ENCODE assay signal across 27 cellular contexts in the genomic region with DNA sequence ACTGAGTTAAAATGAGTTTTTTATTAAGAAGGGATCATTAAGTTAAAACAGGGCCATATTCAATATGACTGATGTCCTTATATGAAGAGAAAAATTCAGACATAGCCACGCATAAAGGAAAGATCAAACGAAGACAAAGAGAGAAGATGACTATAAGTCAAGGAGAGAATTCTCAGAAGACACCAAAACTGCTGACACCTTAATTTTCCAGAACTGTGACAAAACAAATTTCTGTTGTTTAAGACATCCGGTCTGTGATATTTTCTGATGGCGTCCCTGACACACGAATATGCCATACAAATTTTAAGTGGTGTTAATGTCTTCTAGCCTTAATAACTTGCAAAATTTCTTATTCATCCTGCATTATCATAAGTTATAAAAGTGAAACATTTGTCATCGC.
A peak's percentile ranks its signal among the peaks of the same experiment; 100 is the strongest.
DNase-seq lines count a peak whose midpoint lies in the region; ATAC-seq, FAIRE-seq and TF ChIP-seq lines count a peak whose summit lies in the region.
"Had no signal": no experiment of that assay in that cellular context is flagged by ENCODE, and none has a peak within 500 bp of the region (broad histone marks: within the 10 kb centered on the region; RNA-seq: fewer than 3 reads in every experiment).

No MANE protein-coding gene starts in this region.

- BruUV-seq in HepG2 (replicated peaks; lab: Mats Ljungman, UMichigan) (no TSS peak), K562 (replicated peaks; lab: Mats Ljungman, UMichigan) (no TSS peak)

- H3K9me3 Mint-ChIP-seq in GM23338 = peaks cover 3% of the 10 kb centered on the region

- H3K9ac ChIP-seq in HepG2 (ENCODE audit: insufficient read depth, low read depth, low read length) = no peak overlapping the region
- no peak overlapping the region for H3K9ac ChIP-seq in MM.1S (ENCODE audit: low read length)
- H3K9ac ChIP-seq in K562 (ENCODE audit: insufficient read depth in 1 of 2, low read depth in 2 of 2, low read length in 2 of 2) = no peak overlapping the region
- H3K9ac ChIP-seq: BLaER1 had no signal

- H3K9me1 ChIP-seq in K562 (ENCODE audit: control insufficient read depth, insufficient read depth, low read length) = no peaks in the 10 kb centered on the region

- H3K4me1 ChIP-seq in HepG2 (ENCODE audit: insufficient read depth, low read length) (no peaks in the 10 kb centered on the region), right lobe of liver (no peaks in the 10 kb centered on the region), MM.1S (ENCODE audit: low read length) (no peaks in the 10 kb centered on the region), K562 (replicated peaks in 1 of 2; ENCODE audit: control insufficient read depth in 2 of 2, insufficient read depth in 2 of 2, low read length in 2 of 2) (no peaks in the 10 kb centered on the region), GM23338 (ENCODE audit: insufficient read depth) (no peaks in the 10 kb centered on the region)
- H3K4me1 ChIP-seq: BE2C, BLaER1 had no signal

- ATAC-seq in HepG2 (no peak), right lobe of liver (no peak), K562 (no peak), GM23338 (no peak), HG03457 (IDR thresholded peaks at IDR 0.05; ENCODE audit: unreplicated experiment) (no peak), HG02938 (IDR thresholded peaks at IDR 0.05; ENCODE audit: unreplicated experiment) (no peak)
- ATAC-seq: GM12878 had no signal

- POLR2A ChIA-PET in HepG2 (lab: Yijun Ruan, JAX) (no interaction called here), K562 (lab: Yijun Ruan, JAX) (no interaction called here)

- H3K36me3 Mint-ChIP-seq in GM23338 (ENCODE audit: low read depth) = no peaks in the 10 kb centered on the region
- H3K36me3 Mint-ChIP-seq: CD14-positive monocyte; CD4-positive, alpha-beta memory T cell; CD4-positive, CD25-positive, alpha-beta regulatory T cell; CD8-positive, alpha-beta memory T cell had no signal

- H3K27ac ChIP-seq in HepG2 (ENCODE audit: extremely low read length, insufficient read depth, low read length) (no peak overlapping the region), right lobe of liver (no peak overlapping the region), MM.1S (ENCODE audit: low read length) (no peak overlapping the region), K562 (ENCODE audit: extremely low read depth, low read depth, low read length) (no peak overlapping the region), GM23338 (ENCODE audit: low read depth) (no peak overlapping the region)
- H3K27ac ChIP-seq: 22Rv1, BLaER1 had no signal

- H3F3A ChIP-seq in MM.1S (ENCODE audit: insufficient read depth, low read length) = no peaks in the 10 kb centered on the region
- H3F3A ChIP-seq in GM23338 (replicated peaks; ENCODE audit: low read depth) = no peaks in the 10 kb centered on the region

- H3K36me3 ChIP-seq in HepG2 (replicated peaks in 1 of 2; ENCODE audit: control insufficient read depth in 1 of 2, insufficient read depth in 2 of 2, low read length in 2 of 2) (no peaks in the 10 kb centered on the region), right lobe of liver (no peaks in the 10 kb centered on the region), MM.1S (replicated peaks; ENCODE audit: insufficient read depth, low read length) (no peaks in the 10 kb centered on the region), K562 (ENCODE audit: control insufficient read depth, insufficient read depth, low read length) (no peaks in the 10 kb centered on the region), GM23338 (ENCODE audit: insufficient read depth) (no peaks in the 10 kb centered on the region)
- H3K36me3 ChIP-seq: BE2C, BLaER1 had no signal

- in situ Hi-C loops in HepG2 (cut with HindIII; ENCODE audit: extremely low pct_ligation_motif_present, low pct_unique_long_range_greater_than_20kb) = no loop called here
- in situ Hi-C loops in K562 (cut with MboI) = no loop called here

- TF ChIP-seq POLR2A in HepG2 (IDR thresholded peaks at IDR 0.05; ENCODE audit: insufficient read depth in 1 of 2, low read depth in 2 of 2, low read length in 2 of 2) (no peak), right lobe of liver (IDR thresholded peaks at IDR 0.05) (no peak), K562 (conservative IDR thresholded peaks at IDR 0.05) (no peak)

- H3K4me2 ChIP-seq in HepG2 (ENCODE audit: low read depth, low read length) = no peak overlapping the region
- no peak overlapping the region for H3K4me2 ChIP-seq in MM.1S (ENCODE audit: low read depth, low read length)
- H3K4me2 ChIP-seq in K562 (ENCODE audit: insufficient read depth, low read length) = no peak overlapping the region
- no peak overlapping the region for H3K4me2 ChIP-seq in GM23338
- H3K4me2 ChIP-seq: BLaER1 had no signal

- H3K4me1 Mint-ChIP-seq in GM23338 = no peaks in the 10 kb centered on the region
- H3K4me1 Mint-ChIP-seq: CD14-positive monocyte; CD4-positive, alpha-beta memory T cell; CD4-positive, CD25-positive, alpha-beta regulatory T cell; CD8-positive, alpha-beta memory T cell had no signal

- no peaks in the 10 kb centered on the region for H3K9me2 ChIP-seq in MM.1S (replicated peaks; ENCODE audit: insufficient read depth, low read length)
- no peaks in the 10 kb centered on the region for H3K9me2 ChIP-seq in GM23338 (ENCODE audit: insufficient read depth)

- H3K4me3 ChIP-seq in HepG2 (replicated peaks in 1 of 3; ENCODE audit: insufficient read depth in 1 of 3, low read depth in 2 of 3, low read length in 3 of 3) (no peak overlapping the region), right lobe of liver (no peak overlapping the region), MM.1S (ENCODE audit: low read length) (no peak overlapping the region), K562 (no peak overlapping the region), GM23338 (no peak overlapping the region)
- H3K4me3 ChIP-seq: BLaER1, GM12878 had no signal

- H2AFZ ChIP-seq in HepG2 (ENCODE audit: low read length) = no peak overlapping the region
- H2AFZ ChIP-seq in MM.1S (ENCODE audit: low read length) = no peak overlapping the region
- H2AFZ ChIP-seq in K562 (ENCODE audit: low read depth, low read length) = no peak overlapping the region
- no peak overlapping the region for H2AFZ ChIP-seq in GM23338

- CTCF ChIA-PET in HepG2 (lab: Yijun Ruan, JAX; ENCODE audit: low intra/inter-chr PET ratio, low total read pairs) (no interaction called here), K562 (lab: Yijun Ruan, JAX; ENCODE audit: low intra/inter-chr PET ratio) (no interaction called here)

- DNase-seq in HepG2 (ENCODE audit: low spot score) (no peak), right lobe of liver (no peak), MM.1S (peak; percentile 13), K562 (ENCODE audit: extremely low read depth in 1 of 4, low spot score in 3 of 4) (no peak), GM23338 (ENCODE audit: low spot score) (no peak)
- DNase-seq: ACHN; BE2C; C1 segment of cervical spinal cord; CD4-positive, alpha-beta memory T cell; CD4-positive, CD25-positive, alpha-beta regulatory T cell; CD8-positive, alpha-beta memory T cell; COR-L47; DMS 273 treated with DMSO at 0.1 percent for 48 hours; DMS153; DMS53; DMS79; DND-41; EL; GDM1 had no signal

- peaks cover 96% of the 10 kb centered on the region for H3K9me3 ChIP-seq in HepG2 (ENCODE audit: low read length)
- no peaks in the 10 kb centered on the region for H3K9me3 ChIP-seq in right lobe of liver
- no peaks in the 10 kb centered on the region; the same call in 1 of the 2 replicates for H3K9me3 ChIP-seq in MM.1S (replicated peaks; ENCODE audit: insufficient read depth, low read length)
- H3K9me3 ChIP-seq in K562 (replicated peaks; ENCODE audit: control insufficient read depth, insufficient read depth, low read depth, low read length) = 0 out of 2 replicates have a peak, but pooled peaks cover 1% of the 10 kb centered on the region
- H3K9me3 ChIP-seq: BE2C had no signal

- no peaks in the 10 kb centered on the region for H3K27me3 Mint-ChIP-seq in GM23338 (ENCODE audit: insufficient read depth, low read depth, poor library complexity)
- H3K27me3 Mint-ChIP-seq: CD4-positive, alpha-beta memory T cell; CD4-positive, CD25-positive, alpha-beta regulatory T cell; CD8-positive, alpha-beta memory T cell had no signal

- H3K79me2 ChIP-seq in HepG2 (ENCODE audit: insufficient read depth, low read length) = no peaks in the 10 kb centered on the region
- H3K79me2 ChIP-seq in MM.1S (ENCODE audit: low read length) = no peaks in the 10 kb centered on the region
- H3K79me2 ChIP-seq in K562 (ENCODE audit: control insufficient read depth, insufficient read depth, low read length) = no peaks in the 10 kb centered on the region
- no peaks in the 10 kb centered on the region for H3K79me2 ChIP-seq in GM23338 (replicated peaks; ENCODE audit: insufficient read depth)

- WGBS in HepG2 (ENCODE audit: low lambda C conversion rate) = 17% methylated on average over 6 of the region's 6 CpGs
- 67% methylated on average over 5 of the region's 6 CpGs for WGBS in right lobe of liver (ENCODE audit: insufficient coverage, low coverage, low lambda C conversion rate, missing lambda C conversion rate)
- WGBS in K562 (ENCODE audit: insufficient coverage, low coverage, missing lambda C conversion rate) = 1% methylated on average over 6 of the region's 6 CpGs

- TF ChIP-seq RAD21 in HepG2 (CRISPR knock-in tag; IDR thresholded peaks at IDR 0.05) (no peak), K562 (CRISPR knock-in tag; conservative IDR thresholded peaks at IDR 0.05 in 1 of 2, IDR thresholded peaks at IDR 0.05 in 1 of 2) (no peak)

- no peak for FAIRE-seq in HepG2 (lab: Jason Lieb, UNC)
- no peak for FAIRE-seq in K562 (lab: Jason Lieb, UNC)
- FAIRE-seq: GM12878, GM12892, GM19239 had no signal

- TF ChIP-seq CTCF in HepG2 (CRISPR knock-in tag; IDR thresholded peaks at IDR 0.05) (no peak), right lobe of liver (IDR thresholded peaks at IDR 0.05) (no peak), MM.1S (IDR thresholded peaks at IDR 0.05; ENCODE audit: low read length) (no peak), K562 (IDR thresholded peaks at IDR 0.05 in 2 of 3, conservative IDR thresholded peaks at IDR 0.05 in 1 of 3; ENCODE audit: insufficient read depth in 2 of 3, low read depth in 1 of 3, low read length in 3 of 3) (no peak), GM23338 (conservative IDR thresholded peaks at IDR 0.05; ENCODE audit: low read depth in 2 of 2) (no peak)

- H3K4me3 Mint-ChIP-seq in GM23338 = no peak overlapping the region
- H3K4me3 Mint-ChIP-seq: CD14-positive monocyte; CD4-positive, alpha-beta memory T cell; CD4-positive, CD25-positive, alpha-beta regulatory T cell; CD8-positive, alpha-beta memory T cell had no signal

- TF ChIP-seq EP300 in HepG2 (IDR thresholded peaks at IDR 0.05; ENCODE audit: low read depth in 2 of 2, low read length in 2 of 2) (no peak), HepG2 (CRISPR knock-in tag; IDR thresholded peaks at IDR 0.05; ENCODE audit: borderline replicate concordance) (no peak), K562 (IDR thresholded peaks at IDR 0.05; ENCODE audit: low read length) (no peak)

- H3K27me3 ChIP-seq in HepG2 (ENCODE audit: control insufficient read depth in 1 of 2, insufficient read depth in 2 of 2, low read length in 2 of 2) (no peaks in the 10 kb centered on the region), right lobe of liver (no peaks in the 10 kb centered on the region), MM.1S (replicated peaks; ENCODE audit: insufficient read depth, low read length) (no peaks in the 10 kb centered on the region), K562 (ENCODE audit: control insufficient read depth in 2 of 2, insufficient read depth in 2 of 2, low read length in 2 of 2) (no peaks in the 10 kb centered on the region), GM23338 (ENCODE audit: insufficient read depth) (no peaks in the 10 kb centered on the region)
- H3K27me3 ChIP-seq: BE2C, BLaER1 had no signal

- H4K20me1 ChIP-seq in HepG2 (ENCODE audit: insufficient read depth, low read length) = no peaks in the 10 kb centered on the region
- H4K20me1 ChIP-seq in MM.1S (ENCODE audit: insufficient read depth, low read length) = no peaks in the 10 kb centered on the region
- no peaks in the 10 kb centered on the region for H4K20me1 ChIP-seq in K562 (replicated peaks; ENCODE audit: control insufficient read depth, insufficient read depth, low read length)
- no peaks in the 10 kb centered on the region for H4K20me1 ChIP-seq in GM23338 (replicated peaks; ENCODE audit: insufficient read depth)
- H4K20me1 ChIP-seq: BLaER1 had no signal

- H3K27ac Mint-ChIP-seq in GM23338 = no peak overlapping the region
- H3K27ac Mint-ChIP-seq: CD14-positive monocyte; CD4-positive, alpha-beta memory T cell; CD4-positive, CD25-positive, alpha-beta regulatory T cell; CD8-positive, alpha-beta memory T cell had no signal

- intact Hi-C loops in HepG2 (cut with micrococcal nuclease; ENCODE audit: unreplicated experiment) = no loop called here
- intact Hi-C loops in right lobe of liver (cut with DNase I) = no loop called here
- intact Hi-C loops in K562 (cut with micrococcal nuclease) = no loop called here

Comparison
In these comparisons a context has a peak if more than half of its experiments do, and no peak if none do; other contexts are left out.
1. Of the 241 proteins assayed by ChIP-seq in both HepG2 and K562: peak only in HepG2: none; only in K562: MAFG; in both: MAFF and MAFK; in neither: 238.